1 cellular context compared by ENCODE assay signal in the genomic region with DNA sequence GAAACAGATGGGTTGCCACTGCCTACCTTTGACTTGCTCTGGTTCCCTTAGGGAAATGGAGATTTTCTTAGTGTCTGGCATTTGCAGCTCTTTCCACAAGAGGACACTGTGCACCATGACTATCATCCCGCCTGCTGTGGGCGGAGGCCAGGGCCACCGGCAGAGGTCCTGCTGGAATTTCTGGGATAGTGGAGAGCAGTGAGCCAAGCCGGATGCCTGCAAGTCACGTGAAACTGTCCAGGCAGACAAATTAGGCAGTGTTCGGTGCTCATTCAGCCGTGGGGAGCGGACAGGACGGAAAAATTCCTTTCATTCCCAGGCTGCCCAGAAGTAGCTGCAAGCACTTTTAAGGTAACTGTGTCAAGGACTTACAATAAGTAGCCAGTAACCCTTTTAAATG.
TF ChIP-seq lines count a peak whose summit lies in the region.

No MANE protein-coding gene starts in this region.

TF ChIP-seq in IMR-90, 13 proteins besides CTCF, POLR2A, EP300 and RAD21 (continued from another document):
- TF ChIP-seq, protein P1, sequence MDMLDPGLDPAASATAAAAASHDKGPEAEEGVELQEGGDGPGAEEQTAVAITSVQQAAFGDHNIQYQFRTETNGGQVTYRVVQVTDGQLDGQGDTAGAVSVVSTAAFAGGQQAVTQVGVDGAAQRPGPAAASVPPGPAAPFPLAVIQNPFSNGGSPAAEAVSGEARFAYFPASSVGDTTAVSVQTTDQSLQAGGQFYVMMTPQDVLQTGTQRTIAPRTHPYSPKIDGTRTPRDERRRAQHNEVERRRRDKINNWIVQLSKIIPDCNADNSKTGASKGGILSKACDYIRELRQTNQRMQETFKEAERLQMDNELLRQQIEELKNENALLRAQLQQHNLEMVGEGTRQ (IDR thresholded peaks at IDR 0.05; ENCODE audit: low read depth, low read length) = no peak
- TF ChIP-seq RFX5 (IDR thresholded peaks at IDR 0.05; ENCODE audit: low read depth, low read length) (no peak), SMC3 (IDR thresholded peaks at IDR 0.05; ENCODE audit: low read depth, low read length) (peak; percentile 24; the same call in 1 of the 2 replicates), RCOR1 (IDR thresholded peaks at IDR 0.05; ENCODE audit: insufficient replicate concordance, low read length) (no peak)
TF ChIP-seq in IMR-90: peak in this region for 1.
